In the genomic region with DNA sequence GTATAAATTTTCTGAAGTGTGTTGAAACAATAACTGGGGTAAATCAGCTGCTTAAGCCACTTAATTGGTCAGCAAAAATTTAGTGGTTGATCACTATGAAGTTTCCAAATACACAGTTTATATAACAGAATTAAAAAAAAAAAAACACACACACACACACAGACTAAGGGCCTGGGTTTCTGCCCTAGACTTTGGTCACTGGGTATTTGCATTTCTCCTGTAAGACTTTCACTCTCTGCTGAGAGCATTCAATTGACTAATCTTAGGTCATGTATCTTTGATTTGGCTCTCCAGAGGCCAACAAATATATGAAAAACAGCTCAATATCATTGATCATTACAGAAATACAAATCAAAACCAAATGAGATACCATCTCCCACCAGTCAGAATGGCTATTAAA, we compare ENCODE assay signal across 23 cellular contexts.
"Had no signal": no experiment of that assay in that cellular context is flagged by ENCODE, and none has a peak within 500 bp of the region (broad histone marks: within the 10 kb centered on the region; RNA-seq: fewer than 3 reads in every experiment).

No MANE protein-coding gene starts in this region.

- H3K27me3 ChIP-seq: colonic mucosa, esophagus squamous epithelium, gastrocnemius medialis, heart left ventricle had no signal

- H3K36me3 ChIP-seq: colonic mucosa, esophagus squamous epithelium, gastrocnemius medialis, heart left ventricle, left ventricle myocardium inferior, lower lobe of right lung had no signal

- H3K9me3 ChIP-seq: colonic mucosa, esophagus squamous epithelium, gastrocnemius medialis, heart left ventricle, lower lobe of right lung had no signal

- H3K27ac ChIP-seq: colonic mucosa, epithelial cell of prostate, esophagus squamous epithelium, gastrocnemius medialis, heart left ventricle, left ventricle myocardium inferior, lower lobe of right lung had no signal

- H3K4me3 ChIP-seq: colonic mucosa, esophagus squamous epithelium, gastrocnemius medialis, heart left ventricle, left ventricle myocardium inferior, lower lobe of right lung, mucosa of descending colon had no signal

- DNase-seq: cerebellar nuclear complex; colonic mucosa; cortex of kidney; effector CD8-positive, alpha-beta T cell; effector memory CD8-positive, alpha-beta T cell; endodermal cell; erythroblast; esophagus squamous epithelium; foreskin fibroblast; foreskin melanocyte; gastrocnemius medialis; glutamatergic neuron; heart left ventricle; hippocampal formation; left cardiac atrium; left ventricle myocardium inferior; lower lobe of right lung; mesenchymal stem cell; mucosa of descending colon had no signal

- ATAC-seq: effector memory CD8-positive, alpha-beta T cell; esophagus mucosa; gastrocnemius medialis; heart left ventricle; left cardiac atrium; lower lobe of right lung; mucosa of descending colon had no signal

- H3K4me1 ChIP-seq: colonic mucosa, esophagus squamous epithelium, gastrocnemius medialis, heart left ventricle, left ventricle myocardium inferior, lower lobe of right lung had no signal

- FAIRE-seq: islet of Langerhans, keratinocyte had no signal
